ENCODE assay signal across 16 cellular contexts in genomic region chr14:97456497-97456896, GRCh38.
DNase-seq lines count a peak whose midpoint lies in the region; ATAC-seq and TF ChIP-seq lines count a peak whose summit lies in the region.
"Had no signal": no experiment of that assay in that cellular context is flagged by ENCODE, and none has a peak within 500 bp of the region (broad histone marks: within the 10 kb centered on the region; RNA-seq: fewer than 3 reads in every experiment).

No MANE protein-coding gene starts in this region.

- H3K9me3 Mint-ChIP-seq in T-helper 1 cell treated with Interleukin-12 subunit alpha and Interleukin-12 subunit beta and Interleukin-4 antibody, amounts not matched to agents 30 μg/mL and 1 μg/mL, for 36 hours, result peaks cover 11% of the 10 kb centered on the region
- H3K9me3 Mint-ChIP-seq in activated naive CD8-positive, alpha-beta T cell (ENCODE audit: low read depth), result no peaks in the 10 kb centered on the region

- peaks cover 14% of the 10 kb centered on the region for H3K4me1 ChIP-seq in mucosa of descending colon (ENCODE audit: low read depth)
- H3K4me1 ChIP-seq: Caco-2, HAP-1, uterus had no signal

- H3K4me3 ChIP-seq in GM12865 (ENCODE audit: low read depth, low read length), result peak overlapping the region; percentile 46
- no peak overlapping the region for H3K4me3 ChIP-seq in mucosa of descending colon
- H3K4me3 ChIP-seq: HAP-1, uterus had no signal

- H3K9me3 ChIP-seq in mucosa of descending colon, result no peaks in the 10 kb centered on the region
- H3K9me3 ChIP-seq: Caco-2, HAP-1, uterus had no signal

- no peaks in the 10 kb centered on the region for H3K36me3 ChIP-seq in mucosa of descending colon (ENCODE audit: low read depth)
- H3K36me3 ChIP-seq: HAP-1, uterus had no signal

- H3K27me3 Mint-ChIP-seq in T-helper 1 cell treated with Interleukin-12 subunit alpha and Interleukin-12 subunit beta and Interleukin-4 antibody, amounts not matched to agents 30 μg/mL and 1 μg/mL, for 36 hours (ENCODE audit: low read depth), result peaks cover 8% of the 10 kb centered on the region
- no peaks in the 10 kb centered on the region for H3K27me3 Mint-ChIP-seq in activated naive CD8-positive, alpha-beta T cell

- intact Hi-C loops in mucosa of descending colon (cut with DNase I, micrococcal nuclease), result no loop called here

- H3K27ac Mint-ChIP-seq in T-helper 1 cell treated with Interleukin-12 subunit alpha and Interleukin-12 subunit beta and Interleukin-4 antibody, amounts not matched to agents 30 μg/mL and 1 μg/mL, for 36 hours, result peak overlapping the region; percentile 98
- H3K27ac Mint-ChIP-seq in activated naive CD8-positive, alpha-beta T cell, result peak overlapping the region; percentile 99

- DNase-seq in T-helper 1 cell (no peak), GM12865 (ENCODE audit: low read depth) (no peak), mucosa of descending colon (peak in 1 of 3 donors; percentile 21), cerebellar cortex (ENCODE audit: low spot score) (no peak), MV-4-11 (lab: John Stamatoyannopoulos, UW) (no peak)
- DNase-seq: Caco-2, dermis blood vessel endothelial cell, NCI-H187 treated with DMSO at 0.1 percent for 48 hours, NCI-H446 treated with DMSO at 0.1 percent for 48 hours, substantia nigra, uterus had no signal

- ATAC-seq in mucosa of descending colon, result peak; percentile 59
- no peak for ATAC-seq in GM18870 (IDR thresholded peaks at IDR 0.05; ENCODE audit: unreplicated experiment)
- ATAC-seq: SK-N-SH treated with all-trans-retinoic acid at 6 μM for 48 hours had no signal

- H3K4me3 Mint-ChIP-seq in T-helper 1 cell treated with Interleukin-12 subunit alpha and Interleukin-12 subunit beta and Interleukin-4 antibody, amounts not matched to agents 30 μg/mL and 1 μg/mL, for 36 hours, result peak overlapping the region; percentile 3
- H3K4me3 Mint-ChIP-seq in activated naive CD8-positive, alpha-beta T cell, result peak overlapping the region; percentile 95

- no peak for TF ChIP-seq CTCF in GM12865 (IDR thresholded peaks at IDR 0.05; ENCODE audit: insufficient read depth, low read depth, low read length, missing control alignments)
- TF ChIP-seq CTCF in mucosa of descending colon (IDR thresholded peaks at IDR 0.05), result no peak

- peaks cover 24% of the 10 kb centered on the region for H3K36me3 Mint-ChIP-seq in T-helper 1 cell treated with Interleukin-12 subunit alpha and Interleukin-12 subunit beta and Interleukin-4 antibody, amounts not matched to agents 30 μg/mL and 1 μg/mL, for 36 hours (ENCODE audit: low read depth)
- peaks cover 12% of the 10 kb centered on the region for H3K36me3 Mint-ChIP-seq in activated naive CD8-positive, alpha-beta T cell

- peaks cover 55% of the 10 kb centered on the region for H3K4me1 Mint-ChIP-seq in T-helper 1 cell treated with Interleukin-12 subunit alpha and Interleukin-12 subunit beta and Interleukin-4 antibody, amounts not matched to agents 30 μg/mL and 1 μg/mL, for 36 hours (ENCODE audit: low read depth)
- peaks cover 42% of the 10 kb centered on the region for H3K4me1 Mint-ChIP-seq in activated naive CD8-positive, alpha-beta T cell (ENCODE audit: low read depth)
